ENCODE assay signal across 9 cellular contexts in genomic region chr10:14736600-14737081, GRCh38. TPM values are rescaled to one million over a fixed set of nuclear protein-coding genes. Genes with fewer than 3 reads are reported as not detected.
DNase-seq lines count a peak whose midpoint lies in the region; ATAC-seq and TF ChIP-seq lines count a peak whose summit lies in the region.
"Had no signal": no experiment of that assay in that cellular context is flagged by ENCODE, and none has a peak within 500 bp of the region (broad histone marks: within the 10 kb centered on the region; RNA-seq: fewer than 3 reads in every experiment).

No MANE protein-coding gene starts in this region.

- H3K9me3 ChIP-seq in HAP-1 = no peaks in the 10 kb centered on the region

- no peak overlapping the region for H3K4me3 Mint-ChIP-seq in glutamatergic neuron (ENCODE audit: unreplicated experiment)

- in situ Hi-C loops in HAP-1 (cut with MboI; ENCODE audit: low sequenced_read_pairs) = no loop called here

- no peaks in the 10 kb centered on the region for H3K27me3 ChIP-seq in HAP-1 (ENCODE audit: low read depth)

- peaks cover 8% of the 10 kb centered on the region for H3K27me3 Mint-ChIP-seq in glutamatergic neuron (ENCODE audit: unreplicated experiment)

- H3K9me3 Mint-ChIP-seq in glutamatergic neuron (ENCODE audit: unreplicated experiment) = peaks cover 5% of the 10 kb centered on the region

- ATAC-seq in HG03135 (IDR thresholded peaks at IDR 0.05; ENCODE audit: unreplicated experiment) = no peak
- ATAC-seq in HG02970 (IDR thresholded peaks at IDR 0.05; ENCODE audit: low FRiP score, unreplicated experiment) = no peak

- H3K4me3 ChIP-seq in GM12865 (ENCODE audit: low read depth, low read length) (no peak overlapping the region), HAP-1 (no peak overlapping the region)

- peak overlapping the region; percentile 62 for H3K27ac Mint-ChIP-seq in glutamatergic neuron (ENCODE audit: unreplicated experiment)

- no peaks in the 10 kb centered on the region for H3K4me1 ChIP-seq in HAP-1

- H3K4me1 Mint-ChIP-seq in glutamatergic neuron (ENCODE audit: low read depth, unreplicated experiment) = peaks cover 28% of the 10 kb centered on the region

- DNase-seq in GM12865 (ENCODE audit: low read depth) (peak; percentile 51), RPMI8226 (peak; percentile 73), glutamatergic neuron (no peak), renal cortical epithelial cell (ENCODE audit: low read depth) (peak; percentile 58), mucosa of gallbladder (ENCODE audit: low spot score) (no peak), HAP-1 (ENCODE audit: low spot score in 2 of 2) (no peak)
- DNase-seq: central memory CD4-positive, alpha-beta T cell had no signal

- H3K36me3 Mint-ChIP-seq in glutamatergic neuron (ENCODE audit: unreplicated experiment) = peaks cover 7% of the 10 kb centered on the region

- TF ChIP-seq CTCF in GM12865 (IDR thresholded peaks at IDR 0.05; ENCODE audit: insufficient read depth, low read depth, low read length, missing control alignments) (no peak), glutamatergic neuron (IDR thresholded peaks at IDR 0.05; ENCODE audit: partially characterized antibody, unreplicated experiment) (no peak)

- H3K36me3 ChIP-seq in HAP-1 (replicated peaks) = no peaks in the 10 kb centered on the region

RNA-seq across cellular contexts. Expression of gene FAM107B, which starts 38.1 kb away (rescaled TPM):
- total RNA-seq in glutamatergic neuron (ENCODE audit: unreplicated experiment) = 88.6 TPM
- 55.2 and 127 TPM in 2 replicates for total RNA-seq in renal cortical epithelial cell
- total RNA-seq in mucosa of gallbladder = 145 TPM

Comparison
In these comparisons a context has a peak if more than half of its experiments do, and no peak if none do; other contexts are left out.
1. DNase-seq: peak in GM12865 (single experiment), RPMI8226 (single experiment) and renal cortical epithelial cell (single experiment); none in glutamatergic neuron (single experiment), mucosa of gallbladder (single experiment) and HAP-1 (0 of 2).